In genomic region chr10:28722065-28722803, GRCh38 we compare ENCODE assay signal across 8 cellular contexts.
A peak's percentile ranks its signal among the peaks of the same experiment; 100 is the strongest.
DNase-seq lines count a peak whose midpoint lies in the region; ATAC-seq and FAIRE-seq lines count a peak whose summit lies in the region.

No MANE protein-coding gene starts in this region.

- peak overlapping the region; percentile 76 for H3K4me3 ChIP-seq in HUES48 (ENCODE audit: low read depth, low read length)
- peak overlapping the region; percentile 53 for H3K4me3 ChIP-seq in iPS-11a (ENCODE audit: low read depth, low read length)
- H3K4me3 ChIP-seq in rectal smooth muscle tissue (ENCODE audit: low read length): peak overlapping the region; percentile 14

- H3K27ac ChIP-seq in HUES48 (ENCODE audit: low read depth, low read length): no peak overlapping the region
- H3K27ac ChIP-seq in rectal smooth muscle tissue (ENCODE audit: low read depth, low read length): no peak overlapping the region

- no peaks in the 10 kb centered on the region for H3K9me3 ChIP-seq in HUES48 (ENCODE audit: control insufficient read depth, insufficient read depth, low read length)

- peak; percentile 41 for DNase-seq in AG08396 (ENCODE audit: low spot score)
- peak in 54 of 56 donors; percentile 3 to 70 (median 32) for DNase-seq in amygdala (lab: John Stamatoyannopoulos, UW)
- DNase-seq in GM19238 (ENCODE audit: insufficient read length, low spot score): no peak
- DNase-seq in urothelium cell line (ENCODE audit: low spot score): no peak

- H3K36me3 ChIP-seq in HUES48 (ENCODE audit: control insufficient read depth, insufficient read depth, low read length) (no peaks in the 10 kb centered on the region), rectal smooth muscle tissue (ENCODE audit: control insufficient read depth, insufficient read depth, low read length) (no peaks in the 10 kb centered on the region)

- peak overlapping the region; percentile 70 for H3K9ac ChIP-seq in HUES48 (ENCODE audit: low read depth, low read length)
- H3K9ac ChIP-seq in rectal smooth muscle tissue (ENCODE audit: low read length): no peak overlapping the region

- H3K4me1 ChIP-seq in HUES48 (ENCODE audit: control insufficient read depth, insufficient read depth, low read length) (peaks cover 12% of the 10 kb centered on the region), rectal smooth muscle tissue (ENCODE audit: control insufficient read depth, insufficient read depth, low read length) (no peaks in the 10 kb centered on the region)

- ATAC-seq in HG03521 (IDR thresholded peaks at IDR 0.05; ENCODE audit: unreplicated experiment): no peak

- no peak for FAIRE-seq in urothelium cell line (lab: Jason Lieb, UNC)

- H3K27me3 ChIP-seq in HUES48 (ENCODE audit: control insufficient read depth, insufficient read depth, low read length): peaks cover 28% of the 10 kb centered on the region
- peaks cover 6% of the 10 kb centered on the region for H3K27me3 ChIP-seq in rectal smooth muscle tissue (ENCODE audit: control insufficient read depth, insufficient read depth, low read length)

Comparison
In these comparisons a context has a peak if more than half of its experiments do, and no peak if none do; other contexts are left out.
1. DNase-seq: peak in AG08396 (single experiment) and amygdala (54 of 56); none in GM19238 (single experiment) and urothelium cell line (single experiment).
2. H3K4me3 ChIP-seq: peak in every context shown above with its lines; median percentile 76 in HUES48; 53 in iPS-11a; 14 in rectal smooth muscle tissue.